Comparison of ENCODE assay signal across 9 cellular contexts in genomic region chr6:168132531-168133184, GRCh38. TPM values are rescaled to one million over a fixed set of nuclear protein-coding genes. Genes with fewer than 3 reads are reported as not detected.
DNase-seq lines count a peak whose midpoint lies in the region; ATAC-seq and TF ChIP-seq lines count a peak whose summit lies in the region.
"Had no signal": no experiment of that assay in that cellular context is flagged by ENCODE, and none has a peak within 500 bp of the region (broad histone marks: within the 10 kb centered on the region; RNA-seq: fewer than 3 reads in every experiment).

No MANE protein-coding gene starts in this region.

- H3K4me3 ChIP-seq in sigmoid colon, result peak overlapping the region in 3 of 4 donors; percentile 25 to 31 (median 28)

- intact Hi-C loops in sigmoid colon (cut with DNase I), result no loop called here

- no peaks in the 10 kb centered on the region for H3K36me3 ChIP-seq in sigmoid colon

- no peak for ATAC-seq in GM19324 (IDR thresholded peaks at IDR 0.05; ENCODE audit: low FRiP score, unreplicated experiment)

- peak in 56 of 58 donors; percentile 19 to 87 (median 66) for DNase-seq in anterior cingulate cortex (lab: John Stamatoyannopoulos, UW)
- peak; percentile 61 for DNase-seq in iPS DF 19.7 (ENCODE audit: low read depth, low spot score)
- peak; percentile 61 for DNase-seq in sigmoid colon
- DNase-seq in DMS153 treated with DMSO at 0.1 percent for 48 hours (lab: John Stamatoyannopoulos, UW; ENCODE audit: unreplicated experiment), result no peak
- no peak for DNase-seq in activated CD4-positive, CD25-positive, alpha-beta regulatory T cell treated with anti-CD3 and anti-CD28 coated beads, Interleukin-2, amount 50 U/mL, for 72 hours
- DNase-seq in cortex of kidney (lab: John Stamatoyannopoulos, UW), result no peak

- no peak for TF ChIP-seq EP300 in sigmoid colon (IDR thresholded peaks at IDR 0.05)

- H3K27me3 ChIP-seq in sigmoid colon, result no peaks in the 10 kb centered on the region

- H3K27ac ChIP-seq in sigmoid colon, result peak overlapping the region in 1 of 4 donors; percentile 10
- H3K27ac ChIP-seq: HL-60 had no signal

- TF ChIP-seq CTCF in GM12873 (IDR thresholded peaks at IDR 0.05; ENCODE audit: insufficient read depth, low read depth, low read length, missing control alignments) (peak; percentile 15), sigmoid colon (IDR thresholded peaks at IDR 0.05) (peak in 2 of 4 experiments; percentile 28 to 34)

- no peaks in the 10 kb centered on the region for H3K9me3 ChIP-seq in sigmoid colon

- 33 to 64% methylated on average over 34 of the region's 34 CpGs for WGBS in sigmoid colon, 2 donors

- TF ChIP-seq POLR2A in sigmoid colon (IDR thresholded peaks at IDR 0.05), result no peak

- peaks cover 0 to 11% (median 8%) of the 10 kb centered on the region in 4 donors for H3K4me1 ChIP-seq in sigmoid colon

RNA-seq across cellular contexts. Expression of gene FRMD1, which starts 53.6 kb away (rescaled TPM):
- under 1 TPM in 2 of 4 donors, not detected in 2; 0.36 to 0.83 TPM for total RNA-seq in sigmoid colon
- polyA plus RNA-seq in sigmoid colon, result 10 to 100 TPM in 1 of 3 donors, 1 to 10 TPM in 2; 4.2 to 12.0 (median 9.3) TPM

Comparison
In these comparisons a context has a peak if more than half of its experiments do, and no peak if none do; other contexts are left out.
1. DNase-seq: peak in anterior cingulate cortex (56 of 58), iPS DF 19.7 (single experiment) and sigmoid colon (single experiment); none in DMS153 treated with DMSO at 0.1 percent for 48 hours (single experiment), activated CD4-positive, CD25-positive, alpha-beta regulatory T cell treated with anti-CD3 and anti-CD28 coated beads, Interleukin-2, amount 50 U/mL, for 72 hours (single experiment) and cortex of kidney (single experiment).